ENCODE assay signal across 2 cellular contexts in the genomic region with DNA sequence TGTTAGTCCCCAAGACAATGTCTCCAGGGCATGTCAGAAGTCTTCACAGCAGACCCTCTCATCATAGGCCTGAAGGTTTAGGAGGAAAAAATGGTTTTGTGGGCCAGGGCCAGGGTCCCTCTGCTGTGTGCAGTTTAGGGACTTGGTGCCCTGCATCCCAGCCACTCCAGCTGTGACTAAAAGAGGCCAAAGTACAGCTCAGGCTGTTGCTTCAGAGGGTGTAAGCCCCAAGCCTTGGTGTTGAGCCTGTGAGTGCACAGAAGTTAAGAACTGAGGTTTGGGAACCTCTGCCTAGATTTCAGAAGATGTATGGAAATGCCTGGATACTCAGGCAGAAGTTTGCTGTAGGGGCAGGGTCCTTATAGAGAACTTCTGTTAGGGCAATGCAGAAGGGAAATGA. TPM values are rescaled to one million over a fixed set of nuclear protein-coding genes. Genes with fewer than 3 reads are reported as not detected.
"Had no signal": no experiment of that assay in that cellular context is flagged by ENCODE, and none has a peak within 500 bp of the region (broad histone marks: within the 10 kb centered on the region; RNA-seq: fewer than 3 reads in every experiment).

No MANE protein-coding gene starts in this region.

RNA-seq across cellular contexts. Expression of a gene that starts 38.4 kb away (rescaled TPM):
- total RNA-seq: LHCN-M2, MCF 10A had no signal
